ENCODE assay signal across 10 cellular contexts in the genomic region with DNA sequence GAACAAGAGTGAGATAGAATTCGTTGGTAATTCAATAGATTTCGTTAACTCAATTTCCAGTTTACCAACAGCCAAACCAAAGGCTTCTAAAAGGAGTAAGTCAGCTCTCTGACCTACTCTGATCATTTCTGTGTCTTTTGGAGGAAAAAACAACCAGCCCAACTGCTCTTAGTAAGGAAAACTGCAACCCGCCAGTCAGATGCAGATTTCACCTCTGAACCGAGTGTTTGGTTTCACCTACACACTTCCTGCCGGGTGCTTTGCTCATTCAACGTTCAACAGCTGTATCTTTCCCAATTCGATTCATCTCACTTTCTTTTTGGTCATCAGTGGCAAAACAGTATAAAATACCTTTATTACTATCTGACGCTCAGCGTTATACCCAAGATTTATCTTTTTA. TPM values are rescaled to one million over a fixed set of nuclear protein-coding genes. Genes with fewer than 3 reads are reported as not detected.
A peak's percentile ranks its signal among the peaks of the same experiment; 100 is the strongest.
DNase-seq lines count a peak whose midpoint lies in the region; ATAC-seq, FAIRE-seq and TF ChIP-seq lines count a peak whose summit lies in the region.
"Had no signal": no experiment of that assay in that cellular context is flagged by ENCODE, and none has a peak within 500 bp of the region (broad histone marks: within the 10 kb centered on the region; RNA-seq: fewer than 3 reads in every experiment).

No MANE protein-coding gene starts in this region.

- no peaks in the 10 kb centered on the region for H3K36me3 Mint-ChIP-seq in endodermal cell (ENCODE audit: low read depth)

- no peak for FAIRE-seq in small intestine (lab: Jason Lieb, UNC)
- FAIRE-seq: keratinocyte had no signal

- peaks cover 13% of the 10 kb centered on the region for H3K4me1 Mint-ChIP-seq in endodermal cell

- H3K4me1 ChIP-seq in small intestine (ENCODE audit: control insufficient read depth in 2 of 2, insufficient read depth in 1 of 2, low read depth in 1 of 2, low read length in 1 of 2) (peaks cover 0 to 5% of the 10 kb centered on the region in 2 donors), testis (peaks cover 4% of the 10 kb centered on the region), endodermal cell (ENCODE audit: control insufficient read depth, insufficient read depth, low read length) (no peaks in the 10 kb centered on the region)

- 46 to 65% (median 56%) methylated on average over 9 of the region's 9 CpGs for WGBS in small intestine, 3 donors
- 72 to 78% methylated on average over 9 of the region's 9 CpGs for WGBS in testis, 2 donors
- 62% methylated on average over 7 of the region's 9 CpGs; no CpG with 5 or more reads in 1 of the 2 experiments for WGBS in endodermal cell (ENCODE audit: insufficient coverage in 1 of 2, insufficient read length in 1 of 2), 2 experiments

- H3K9me3 Mint-ChIP-seq in endodermal cell: peaks cover 45% of the 10 kb centered on the region

- H3K36me3 ChIP-seq in small intestine (ENCODE audit: control insufficient read depth in 2 of 2, insufficient read depth in 2 of 2, low read length in 2 of 2) (no peaks in the 10 kb centered on the region), testis (ENCODE audit: low read depth, missing control alignments) (no peaks in the 10 kb centered on the region), endodermal cell (ENCODE audit: control insufficient read depth, insufficient read depth, low read length) (no peaks in the 10 kb centered on the region)

- TF ChIP-seq CTCF in testis (IDR thresholded peaks at IDR 0.05) (no peak), endodermal cell (conservative IDR thresholded peaks at IDR 0.05) (no peak)

- no peaks in the 10 kb centered on the region for H3K9me3 ChIP-seq in small intestine (ENCODE audit: control insufficient read depth, low read depth)
- no peaks in the 10 kb centered on the region for H3K9me3 ChIP-seq in testis
- no peaks in the 10 kb centered on the region for H3K9me3 ChIP-seq in endodermal cell (ENCODE audit: control insufficient read depth, low read length)

- no peaks in the 10 kb centered on the region for H3K27me3 ChIP-seq in small intestine (ENCODE audit: control insufficient read depth in 2 of 2, insufficient read depth in 2 of 2, low read length in 2 of 2)
- no peaks in the 10 kb centered on the region for H3K27me3 ChIP-seq in testis
- H3K27me3 ChIP-seq in endodermal cell (ENCODE audit: control insufficient read depth, insufficient read depth, low read length, poor library complexity, severe bottlenecking): no peaks in the 10 kb centered on the region

- DNase-seq in activated T-helper 1 cell treated with Interleukin-2 at 50 U/mL for 16 hours (ENCODE audit: low read depth): peak; percentile 24
- no peak for DNase-seq in small intestine
- no peak for DNase-seq in testis
- DNase-seq in endodermal cell: no peak
- no peak for DNase-seq in COLO668 (lab: John Stamatoyannopoulos, UW; ENCODE audit: unreplicated experiment)
- no peak for DNase-seq in NCI-H1694 treated with DMSO at 0.1 percent for 48 hours (lab: John Stamatoyannopoulos, UW)

- TF ChIP-seq POLR2A in testis (IDR thresholded peaks at IDR 0.05): no peak

- H3K4me3 Mint-ChIP-seq in endodermal cell: no peak overlapping the region

- peak; percentile 48 for ATAC-seq in GM18909 (IDR thresholded peaks at IDR 0.05; ENCODE audit: poor library complexity, unreplicated experiment)
- ATAC-seq in HG03103 (IDR thresholded peaks at IDR 0.05; ENCODE audit: low read depth, unreplicated experiment): peak; percentile 52

- no peak overlapping the region for H3K9ac ChIP-seq in endodermal cell (ENCODE audit: extremely low read depth, low read length, poor library complexity, severe bottlenecking)

- intact Hi-C loops in testis (cut with DNase I; ENCODE audit: low total_unique reads): no loop called here

- H3K27me3 Mint-ChIP-seq in endodermal cell (ENCODE audit: insufficient read depth): no peaks in the 10 kb centered on the region

- H3K27ac Mint-ChIP-seq in endodermal cell: no peak overlapping the region

- H3K4me3 ChIP-seq in small intestine (ENCODE audit: low read depth in 1 of 2, low read length in 2 of 2): no peak overlapping the region
- no peak overlapping the region for H3K4me3 ChIP-seq in testis
- H3K4me3 ChIP-seq in endodermal cell (ENCODE audit: low read length): no peak overlapping the region

- H3K27ac ChIP-seq in small intestine (ENCODE audit: low read depth in 1 of 2, low read length in 1 of 2): peak overlapping the region; percentile 20 to 58
- H3K27ac ChIP-seq in testis: peak overlapping the region in 1 of 2 donors; percentile 41
- H3K27ac ChIP-seq in endodermal cell (ENCODE audit: low read depth, low read length): no peak overlapping the region

RNA-seq across cellular contexts. Expression of gene TMSB4X, which starts 24.5 kb away (rescaled TPM):
- 1,000 to 10,000 TPM; 3,848 to 6,707 (median 4,907) TPM for polyA plus RNA-seq in small intestine
- 100 to 1,000 TPM; 384 to 669 TPM for total RNA-seq in testis
- polyA plus RNA-seq in testis (ENCODE audit: insufficient read depth, low read depth, low replicate concordance): 1,448 TPM
- 1,000 to 10,000 TPM; 1,539 to 2,456 TPM for total RNA-seq in endodermal cell
- polyA plus RNA-seq in endodermal cell (2013, experiment 1 of 2): 2,887 TPM
- polyA plus RNA-seq in endodermal cell (2013, experiment 2 of 2): 3,134 TPM
- total RNA-seq: SK-MEL-5 had no signal

RNA-seq across cellular contexts. Expression of gene FAM9C, which starts 45.0 kb away (rescaled TPM):
- not detected for polyA plus RNA-seq in small intestine
- 1 to 10 TPM; 2.8 to 9.5 TPM for total RNA-seq in testis
- 4.7 TPM for polyA plus RNA-seq in testis (ENCODE audit: insufficient read depth, low read depth, low replicate concordance)
- total RNA-seq in endodermal cell: not detected
- not detected for polyA plus RNA-seq in endodermal cell (2013, experiment 1 of 2)
- polyA plus RNA-seq in endodermal cell (2013, experiment 2 of 2): not detected
- total RNA-seq: SK-MEL-5 had no signal
- polyA plus RNA-seq: keratinocyte had no signal
